In genomic region chr14:100223332-100224171, GRCh38 we compare ENCODE assay signal across 11 cellular contexts. TPM values are rescaled to one million over a fixed set of nuclear protein-coding genes. Genes with fewer than 3 reads are reported as not detected.
A peak's percentile ranks its signal among the peaks of the same experiment; 100 is the strongest.
DNase-seq lines count a peak whose midpoint lies in the region; ATAC-seq, FAIRE-seq and TF ChIP-seq lines count a peak whose summit lies in the region.
"Had no signal": no experiment of that assay in that cellular context is flagged by ENCODE, and none has a peak within 500 bp of the region (broad histone marks: within the 10 kb centered on the region; RNA-seq: fewer than 3 reads in every experiment).

No MANE protein-coding gene starts in this region.

- DNase-seq in A673 (ENCODE audit: low spot score), result no peak
- DNase-seq in ELF-1 (ENCODE audit: low read depth, low spot score), result peak; percentile 62
- no peak for DNase-seq in astrocyte (ENCODE audit: low read depth)
- peak; percentile 54 for DNase-seq in mesenchymal stem cell
- DNase-seq in GF-D8 (lab: John Stamatoyannopoulos, UW), result no peak
- no peak for DNase-seq in HFFc6
- no peak for DNase-seq in DMS114 treated with DMSO at 0.1 percent for 48 hours (lab: John Stamatoyannopoulos, UW; ENCODE audit: unreplicated experiment)
- DNase-seq: activated CD4-positive, alpha-beta T cell treated with anti-CD3 and anti-CD28 coated beads, Interleukin-2, amount 50 U/mL, for 1 hour; effector CD8-positive, alpha-beta T cell had no signal

- H2BK15ac ChIP-seq in mesenchymal stem cell (ENCODE audit: low read depth, poor library complexity, severe bottlenecking), result no peak overlapping the region

- H3K14ac ChIP-seq in mesenchymal stem cell (ENCODE audit: low read length in 2 of 2), result no peak overlapping the region

- peaks cover 42% of the 10 kb centered on the region for H3K79me1 ChIP-seq in mesenchymal stem cell (replicated peaks; ENCODE audit: low read length, poor library complexity, severe bottlenecking)

- H3K36me3 Mint-ChIP-seq in astrocyte (ENCODE audit: low read depth, unreplicated experiment) (peaks cover 3% of the 10 kb centered on the region), HFFc6 (ENCODE audit: low read depth) (no peaks in the 10 kb centered on the region)

- no peaks in the 10 kb centered on the region for H3K9me3 Mint-ChIP-seq in astrocyte (ENCODE audit: unreplicated experiment)
- H3K9me3 Mint-ChIP-seq in HFFc6, result no peaks in the 10 kb centered on the region

- H3K4me1 Mint-ChIP-seq in astrocyte (ENCODE audit: low read depth, unreplicated experiment) (peaks cover 6% of the 10 kb centered on the region), HFFc6 (ENCODE audit: low read depth) (peaks cover 9% of the 10 kb centered on the region)

- H3K27ac ChIP-seq in A673 (ENCODE audit: low read depth, low read length, poor library complexity, severe bottlenecking) (peak overlapping the region; percentile 80), astrocyte (ENCODE audit: low read depth, low read length) (no peak overlapping the region), mesenchymal stem cell (ENCODE audit: low read length, poor library complexity, severe bottlenecking) (no peak overlapping the region)
- H3K27ac ChIP-seq: SJSA1 had no signal

- no peaks in the 10 kb centered on the region for H3K9me3 ChIP-seq in A673 (ENCODE audit: low read depth, low read length, poor library complexity, severe bottlenecking)
- H3K9me3 ChIP-seq in astrocyte (ENCODE audit: insufficient read depth, low read depth, low read length), result no peaks in the 10 kb centered on the region
- H3K9me3 ChIP-seq in mesenchymal stem cell (ENCODE audit: control insufficient read depth, low read length), result no peaks in the 10 kb centered on the region
- H3K9me3 ChIP-seq: SJSA1 had no signal

- H3K27me3 ChIP-seq in A673 (replicated peaks; ENCODE audit: insufficient read depth, low read depth, low read length, poor library complexity) (no peaks in the 10 kb centered on the region), astrocyte (ENCODE audit: insufficient read depth, low read length) (no peaks in the 10 kb centered on the region), mesenchymal stem cell (ENCODE audit: control insufficient read depth in 1 of 2, insufficient read depth in 1 of 2, low read length in 2 of 2) (no peaks in the 10 kb centered on the region)
- H3K27me3 ChIP-seq: SJSA1 had no signal

- H3K4me2 ChIP-seq in astrocyte (ENCODE audit: low read length) (peak overlapping the region; percentile 98), mesenchymal stem cell (ENCODE audit: low read length, poor library complexity, severe bottlenecking) (no peak overlapping the region)

- FAIRE-seq in astrocyte (lab: Jason Lieb, UNC), result no peak

- no peak overlapping the region for H3K4me3 ChIP-seq in A673 (ENCODE audit: low read depth, low read length, poor library complexity, severe bottlenecking)
- H3K4me3 ChIP-seq in astrocyte (ENCODE audit: insufficient read depth, low read depth, low read length), result no peak overlapping the region
- no peak overlapping the region for H3K4me3 ChIP-seq in mesenchymal stem cell (ENCODE audit: insufficient read depth in 1 of 2, low read depth in 1 of 2, low read length in 2 of 2)
- H3K4me3 ChIP-seq: SJSA1 had no signal

- peak overlapping the region; percentile 0 for H3K4me3 Mint-ChIP-seq in astrocyte (ENCODE audit: unreplicated experiment)
- no peak overlapping the region for H3K4me3 Mint-ChIP-seq in HFFc6

- peaks cover 27% of the 10 kb centered on the region for H4K20me1 ChIP-seq in astrocyte (ENCODE audit: insufficient read depth, low read length)

- intact Hi-C loops in A673 (cut with micrococcal nuclease; ENCODE audit: unreplicated experiment), result no loop called here

- peaks cover 37% of the 10 kb centered on the region for H3K79me2 ChIP-seq in astrocyte (ENCODE audit: insufficient read depth, low read length)

- no peak overlapping the region for H3K4ac ChIP-seq in mesenchymal stem cell (ENCODE audit: low read depth in 1 of 2, low read length in 2 of 2)

- no peak overlapping the region for H2BK5ac ChIP-seq in mesenchymal stem cell (ENCODE audit: low read depth, low read length, poor library complexity, severe bottlenecking)

- ATAC-seq in GM19452 (IDR thresholded peaks at IDR 0.05; ENCODE audit: unreplicated experiment), result no peak

- H3K9ac ChIP-seq in astrocyte (ENCODE audit: low read length) (no peak overlapping the region), mesenchymal stem cell (ENCODE audit: low read length) (no peak overlapping the region)

- H3K36me3 ChIP-seq in A673 (ENCODE audit: insufficient read depth, low read length, poor library complexity, severe bottlenecking), result no peaks in the 10 kb centered on the region
- no peaks in the 10 kb centered on the region for H3K36me3 ChIP-seq in astrocyte (ENCODE audit: insufficient read depth, low read length)
- H3K36me3 ChIP-seq in mesenchymal stem cell (ENCODE audit: control insufficient read depth in 1 of 2, insufficient read depth in 2 of 2, low read depth in 1 of 2, low read length in 2 of 2), result peaks cover 0 to 7% of the 10 kb centered on the region in 2 experiments

- TF ChIP-seq CTCF in A673 (conservative IDR thresholded peaks at IDR 0.05; ENCODE audit: low read depth, low read length) (no peak), astrocyte (IDR thresholded peaks at IDR 0.05; ENCODE audit: insufficient read depth, low read depth, low read length) (no peak), HFFc6 (IDR thresholded peaks at IDR 0.05) (no peak)

- WGBS in mesenchymal stem cell, result 79% methylated on average over 10 of the region's 10 CpGs

- H2BK12ac ChIP-seq in mesenchymal stem cell (ENCODE audit: low read length in 2 of 2), result no peak overlapping the region

- peak overlapping the region; percentile 84 for H3K27ac Mint-ChIP-seq in astrocyte (ENCODE audit: unreplicated experiment)
- no peak overlapping the region; the same call in 1 of the 2 replicates for H3K27ac Mint-ChIP-seq in HFFc6

- peak overlapping the region; percentile 45 for H4K8ac ChIP-seq in mesenchymal stem cell (ENCODE audit: low read length)

- no peak overlapping the region for H2AK5ac ChIP-seq in mesenchymal stem cell (ENCODE audit: low read length, severe bottlenecking)

- CTCF ChIA-PET in A673 (lab: Charles Lee), result interaction anchor here (0.8 kb wide), 1 partner anchor 23 kb away, joined by 4 read pairs; no protein-coding TSS in a partner anchor

- H3K23ac ChIP-seq in mesenchymal stem cell (ENCODE audit: low read length in 2 of 2), result no peak overlapping the region

- H4K91ac ChIP-seq in mesenchymal stem cell (ENCODE audit: low read length), result no peak overlapping the region

- BruUV-seq in A673 (replicated peaks; lab: Mats Ljungman, UMichigan), result no TSS peak

- no peaks in the 10 kb centered on the region for H3K27me3 Mint-ChIP-seq in astrocyte (ENCODE audit: low read depth, unreplicated experiment)
- no peaks in the 10 kb centered on the region for H3K27me3 Mint-ChIP-seq in HFFc6 (ENCODE audit: insufficient read depth)

- H3K18ac ChIP-seq in mesenchymal stem cell (ENCODE audit: low read depth in 1 of 2, low read length in 2 of 2), result peak overlapping the region in 1 of 2 experiments; percentile 2

- no peak overlapping the region for H2BK120ac ChIP-seq in mesenchymal stem cell (ENCODE audit: low read depth, low read length)

- H2AFZ ChIP-seq in astrocyte (ENCODE audit: low read depth, low read length) (no peak overlapping the region), mesenchymal stem cell (ENCODE audit: low read depth, low read length) (no peak overlapping the region)

- H3K4me1 ChIP-seq in A673 (ENCODE audit: insufficient read depth, low read length, poor library complexity, severe bottlenecking), result peaks cover 36% of the 10 kb centered on the region
- peaks cover 23% of the 10 kb centered on the region for H3K4me1 ChIP-seq in astrocyte (ENCODE audit: insufficient read depth, low read length)
- H3K4me1 ChIP-seq in mesenchymal stem cell (ENCODE audit: control insufficient read depth, insufficient read depth, low read depth, low read length), result peaks cover 12% of the 10 kb centered on the region

- POLR2A ChIA-PET in A673 (lab: Charles Lee; ENCODE audit: low non-redundant PET), result interaction anchor here (0.5 kb wide), 1 partner anchor 145 kb away, joined by 3 read pairs; no protein-coding TSS in a partner anchor

RNA-seq across cellular contexts. Expression of gene YY1, which starts 15.4 kb away (rescaled TPM):
- 89.3 and 97.0 TPM in 2 replicates for total RNA-seq in A673 (2021)
- total RNA-seq in astrocyte, result 84.5 and 87.5 TPM in 2 replicates
- polyA plus RNA-seq in mesenchymal stem cell (2013, experiment 1 of 2), result 111 TPM
- polyA plus RNA-seq in mesenchymal stem cell (2013, experiment 2 of 2), result 112 TPM
- 10 to 100 TPM; 57.0 to 70.8 (median 68.1) TPM for total RNA-seq in HFFc6 (2021; fragmentation: NEBNext Ultra II Directional; extraction: Animal tissue kit (Norgen Biotek cat#: 25700))

Comparison
In these comparisons a context has a peak if more than half of its experiments do, and no peak if none do; other contexts are left out.
1. DNase-seq: peak in ELF-1 (single experiment) and mesenchymal stem cell (single experiment); none in A673 (single experiment), astrocyte (single experiment), GF-D8 (single experiment), HFFc6 (single experiment) and DMS114 treated with DMSO at 0.1 percent for 48 hours (single experiment).